Comparison of ENCODE assay signal across 17 cellular contexts in the genomic region with DNA sequence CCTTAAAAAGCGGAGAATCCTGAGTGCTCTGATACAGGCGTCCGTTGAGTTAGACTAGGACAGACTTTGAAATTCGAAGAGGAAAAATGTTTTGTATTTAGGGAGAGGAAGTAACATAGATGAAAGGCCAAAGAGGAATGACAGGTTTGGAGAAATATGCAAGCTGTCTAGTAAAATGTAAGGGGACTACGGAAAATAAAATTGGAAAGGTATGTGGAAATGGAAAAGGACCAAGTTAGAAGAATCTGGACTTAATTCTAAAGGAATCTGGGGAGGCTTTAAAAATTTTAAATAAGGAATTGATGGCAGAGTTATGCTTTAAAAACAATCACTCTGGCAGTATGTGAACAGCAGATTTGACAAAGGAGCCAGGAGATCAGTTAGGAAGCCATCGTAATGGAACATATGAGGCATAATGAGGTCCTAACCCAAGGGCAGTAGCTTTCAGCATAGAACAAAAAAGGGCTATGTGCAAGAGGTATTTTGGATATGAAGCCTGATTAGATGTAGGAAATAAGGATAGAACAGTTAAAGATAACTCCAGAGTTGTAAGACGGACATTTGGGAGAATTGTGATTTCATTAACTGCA.
"Had no signal": no experiment of that assay in that cellular context is flagged by ENCODE, and none has a peak within 500 bp of the region (broad histone marks: within the 10 kb centered on the region; RNA-seq: fewer than 3 reads in every experiment).

No MANE protein-coding gene starts in this region.

- H3K27ac ChIP-seq: coronary artery, gastrocnemius medialis, heart right ventricle had no signal

- H3K27me3 ChIP-seq: gastrocnemius medialis, heart right ventricle, stomach had no signal

- H3K9me3 Mint-ChIP-seq: natural killer cell, neural crest cell had no signal

- H3K36me3 ChIP-seq: gastrocnemius medialis had no signal

- H3K4me3 Mint-ChIP-seq: natural killer cell, neural crest cell had no signal

- H3K4me1 Mint-ChIP-seq: neural crest cell had no signal

- H3K9me3 ChIP-seq: gastrocnemius medialis, heart right ventricle, stomach had no signal

- ATAC-seq: esophagus mucosa, gastrocnemius medialis, heart right ventricle, left lobe of liver, natural killer cell, right cardiac atrium had no signal

- H3K27ac Mint-ChIP-seq: natural killer cell had no signal

- DNase-seq: effector CD4-positive, alpha-beta T cell; gastrocnemius medialis; heart right ventricle; hypothalamus; mammary epithelial cell; natural killer cell; posterior cingulate gyrus; right cardiac atrium; small intestine; stimulated activated CD4-positive, alpha-beta T cell treated with anti-CD3 and anti-CD28 coated beads, Interleukin-12 subunit alpha, Interleukin-12 subunit beta, amount 100 ng/mL, for 4 hours; stimulated activated naive CD4-positive, alpha-beta T cell; stomach; substantia nigra had no signal

- H3K4me1 ChIP-seq: gastrocnemius medialis had no signal

- H3K4me3 ChIP-seq: coronary artery, gastrocnemius medialis, heart right ventricle, stomach had no signal
